20 cellular contexts compared by ENCODE assay signal in genomic region chr3:138195491-138195890, GRCh38. TPM values are rescaled to one million over a fixed set of nuclear protein-coding genes. Genes with fewer than 3 reads are reported as not detected.
A peak's percentile ranks its signal among the peaks of the same experiment; 100 is the strongest.
DNase-seq lines count a peak whose midpoint lies in the region; ATAC-seq lines count a peak whose summit lies in the region.
"Had no signal": no experiment of that assay in that cellular context is flagged by ENCODE, and none has a peak within 500 bp of the region (broad histone marks: within the 10 kb centered on the region; RNA-seq: fewer than 3 reads in every experiment).

No MANE protein-coding gene starts in this region.

- ATAC-seq in HG02840 (IDR thresholded peaks at IDR 0.05; ENCODE audit: low FRiP score, unreplicated experiment) (no peak), HG03280 (IDR thresholded peaks at IDR 0.05; ENCODE audit: unreplicated experiment) (no peak)
- ATAC-seq: naive thymus-derived CD8-positive, alpha-beta T cell; pancreas had no signal

- H3K27ac ChIP-seq in caudate nucleus (ENCODE audit: low read depth, low read length): peak overlapping the region; percentile 67
- H3K27ac ChIP-seq: adrenal gland, pancreas, RWPE1, sigmoid colon, upper lobe of left lung had no signal

- in situ Hi-C loops in G401 (cut with HindIII; ENCODE audit: low sequenced_read_pairs): no loop called here

- DNase-seq in G401 (ENCODE audit: low spot score) (peak; percentile 95), NCI-H226 (peak; percentile 11), caudate nucleus (lab: John Stamatoyannopoulos, UW) (peak in 2 of 61 donors; percentile 1 to 87), medulla oblongata (ENCODE audit: extremely low spot score) (peak; percentile 67), RKO (ENCODE audit: low spot score) (no peak), dedifferentiated amniotic fluid mesenchymal stem cell (ENCODE audit: extremely low spot score) (no peak)
- DNase-seq: activated CD4-positive, alpha-beta T cell treated with anti-CD3 and anti-CD28 coated beads, Interleukin-2, amount 50 U/mL, for 1 hour; activated CD8-positive, alpha-beta memory T cell treated with anti-CD3 and anti-CD28 coated beads, Interleukin-2, amount 50 U/mL, for 4 hours; activated effector memory CD4-positive, alpha-beta T cell treated with anti-CD3 and anti-CD28 coated beads, Interleukin-2, amount 50 U/mL, for 16 hours; adrenal gland; endodermal cell; HFFc6; naive thymus-derived CD8-positive, alpha-beta T cell; NCI-H2081; pancreas; sigmoid colon; upper lobe of left lung had no signal

RNA-seq across cellular contexts. Expression of gene ARMC8, which starts 8.4 kb away (rescaled TPM):
- 31.5 and 48.4 TPM in 2 replicates for total RNA-seq in G401 (2014; rRNA removed; shearing (Covaris generic))

RNA-seq across cellular contexts. Expression of gene DBR1, which starts 20.8 kb away (rescaled TPM):
- total RNA-seq in G401 (2014; rRNA removed; shearing (Covaris generic)): 25.8 and 26.2 TPM in 2 replicates

Comparison
In these comparisons a context has a peak if more than half of its experiments do, and no peak if none do; other contexts are left out.
1. DNase-seq: peak in G401 (single experiment), NCI-H226 (single experiment) and medulla oblongata (single experiment); none in RKO (single experiment) and dedifferentiated amniotic fluid mesenchymal stem cell (single experiment).